In the genomic region with DNA sequence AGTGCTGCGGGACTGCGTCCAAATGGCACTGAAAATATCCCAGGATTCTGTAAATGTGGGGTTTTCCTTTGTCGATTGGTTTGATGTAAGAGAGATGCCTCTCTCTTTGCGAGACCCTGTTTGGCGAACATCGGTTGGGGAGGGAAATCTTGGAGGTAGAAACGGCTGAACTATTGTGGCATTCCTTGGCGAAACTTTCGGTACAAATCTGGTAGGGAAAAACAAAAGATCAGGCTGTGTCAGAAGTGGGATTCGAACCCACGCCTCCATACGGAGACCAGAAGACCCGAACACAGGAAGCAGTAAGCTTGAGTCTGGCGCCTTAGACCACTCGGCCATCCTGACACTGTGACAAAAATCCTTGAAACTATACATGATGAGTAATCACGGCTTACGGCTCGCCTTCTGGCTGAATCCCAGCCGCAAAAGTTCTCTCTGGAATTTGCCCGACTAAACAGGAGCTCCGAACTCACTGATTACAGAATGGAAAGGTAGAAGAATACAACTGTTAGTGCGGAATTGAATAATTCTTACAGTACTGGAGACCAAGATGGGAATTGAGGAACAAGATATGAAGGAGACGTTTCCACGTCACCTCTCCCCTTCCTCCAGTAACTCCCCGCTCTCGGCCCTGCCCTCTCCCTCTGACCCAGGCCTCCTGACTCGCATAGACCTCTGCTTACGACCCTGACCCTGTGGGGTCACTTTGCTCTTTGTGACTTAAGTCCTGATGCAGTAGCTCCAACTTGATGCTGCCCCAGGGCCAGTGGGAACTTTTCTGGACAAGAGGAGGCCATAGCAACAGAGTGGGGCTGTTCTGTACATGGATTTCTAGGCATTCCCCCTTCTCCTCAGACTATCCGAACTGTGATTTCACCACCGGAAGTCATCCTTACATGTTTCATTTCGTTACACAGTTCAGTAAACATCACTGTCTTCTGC, we compare ENCODE assay signal across 9 cellular contexts.
A peak's percentile ranks its signal among the peaks of the same experiment; 100 is the strongest.
DNase-seq lines count a peak whose midpoint lies in the region; ATAC-seq and TF ChIP-seq lines count a peak whose summit lies in the region.
"Had no signal": no experiment of that assay in that cellular context is flagged by ENCODE, and none has a peak within 500 bp of the region (broad histone marks: within the 10 kb centered on the region; RNA-seq: fewer than 3 reads in every experiment).

No MANE protein-coding gene starts in this region.

- no peak for TF ChIP-seq CTCF in colonic mucosa (IDR thresholded peaks at IDR 0.05)

- peak; percentile 27 for DNase-seq in activated T-cell treated with anti-CD3 and anti-CD28 coated beads for 48 hours (ENCODE audit: low read depth)
- no peak for DNase-seq in activated T-cell treated with anti-CD3 and anti-CD28 coated beads for 4 hours
- peak; percentile 87 for DNase-seq in NCI-H460 (ENCODE audit: extremely low read depth, low read depth)
- DNase-seq in colonic mucosa, result peak; percentile 26
- peak; percentile 73 for DNase-seq in renal cortical epithelial cell (ENCODE audit: low read depth)
- DNase-seq in effector CD4-positive, alpha-beta T cell, result no peak
- no peak for DNase-seq in left cardiac atrium

- no peaks in the 10 kb centered on the region for H3K9me3 ChIP-seq in colonic mucosa
- H3K9me3 ChIP-seq: adrenal gland had no signal

- ATAC-seq in GM18873 (IDR thresholded peaks at IDR 0.05; ENCODE audit: low FRiP score, unreplicated experiment) (no peak), left cardiac atrium (no peak)

- H3K4me3 ChIP-seq in colonic mucosa, result no peak overlapping the region
- H3K4me3 ChIP-seq: adrenal gland had no signal

- H3K4me1 ChIP-seq in colonic mucosa, result no peaks in the 10 kb centered on the region
- H3K4me1 ChIP-seq: adrenal gland had no signal

- H3K9ac ChIP-seq in colonic mucosa (ENCODE audit: low read depth in 2 of 2, low read length in 2 of 2), result no peak overlapping the region

- intact Hi-C loops in colonic mucosa (cut with DNase I) (loop anchor here (10.0 kb wide), 1 partner anchor 291 kb away; the partner anchor contains the start of gene POM121L2), left cardiac atrium (cut with DNase I) (no loop called here)

- H3K27ac ChIP-seq in colonic mucosa, result no peak overlapping the region
- H3K27ac ChIP-seq: adrenal gland had no signal

- peaks cover 28% of the 10 kb centered on the region for H3K27me3 ChIP-seq in colonic mucosa

- H3K36me3 ChIP-seq in colonic mucosa, result no peaks in the 10 kb centered on the region
- H3K36me3 ChIP-seq: adrenal gland had no signal

Comparison
In these comparisons a context has a peak if more than half of its experiments do, and no peak if none do; other contexts are left out.
1. DNase-seq: peak in activated T-cell treated with anti-CD3 and anti-CD28 coated beads for 48 hours (single experiment), NCI-H460 (single experiment), colonic mucosa (single experiment) and renal cortical epithelial cell (single experiment); none in activated T-cell treated with anti-CD3 and anti-CD28 coated beads for 4 hours (single experiment), effector CD4-positive, alpha-beta T cell (single experiment) and left cardiac atrium (single experiment).